1 cellular context compared by ENCODE assay signal in the genomic region with DNA sequence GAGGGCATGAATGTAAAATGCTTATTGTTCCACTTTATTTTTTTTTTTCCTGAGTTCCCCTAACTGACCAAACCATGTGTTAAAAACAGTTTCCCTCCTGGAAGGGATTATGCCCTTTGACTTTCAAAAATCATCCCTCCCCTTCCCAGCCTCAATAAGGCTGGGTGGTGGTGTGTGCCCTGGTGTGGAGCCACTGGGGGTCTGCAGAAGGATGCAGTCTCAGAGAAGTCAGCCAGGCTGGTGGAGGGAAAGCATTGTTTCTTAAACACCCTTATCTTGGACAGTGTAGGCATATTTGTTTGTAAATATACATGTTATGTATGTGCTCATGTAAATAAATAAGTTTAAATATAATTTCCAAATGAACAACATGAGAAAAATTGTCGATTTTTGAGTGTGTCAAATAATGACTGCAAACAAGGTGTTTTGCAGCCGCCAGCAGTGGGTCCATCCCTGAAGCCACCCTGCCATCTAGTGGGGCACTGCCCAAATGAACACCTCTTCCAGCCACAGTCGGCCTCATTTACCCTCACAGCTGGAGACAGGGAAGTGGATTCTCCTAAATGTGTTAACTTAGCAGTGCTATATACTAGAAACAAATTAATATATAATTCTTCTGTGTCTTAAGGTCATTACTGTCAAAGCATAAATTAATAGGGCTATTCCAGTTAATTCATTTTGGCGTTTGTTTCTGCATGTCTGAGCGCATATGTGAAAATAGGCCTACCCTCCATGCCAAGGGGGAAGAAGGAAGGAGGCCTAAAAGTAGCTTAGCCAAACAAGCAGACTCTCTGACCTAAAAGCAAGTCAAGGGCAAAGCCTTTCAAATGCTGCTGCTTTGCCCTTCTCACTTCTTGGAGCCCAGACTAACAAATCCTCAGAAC.
TF ChIP-seq lines count a peak whose summit lies in the region.

No MANE protein-coding gene starts in this region.

TF ChIP-seq in HCT116, 20 proteins besides CTCF, POLR2A, EP300 and RAD21 (continued from another document):
- TF ChIP-seq ZBTB33 (IDR thresholded peaks at IDR 0.05; ENCODE audit: extremely low read depth, insufficient replicate concordance, low read length): no peak
